Comparison of ENCODE assay signal across 18 cellular contexts in genomic region chr3:40869013-40869412, GRCh38.
"Had no signal": no experiment of that assay in that cellular context is flagged by ENCODE, and none has a peak within 500 bp of the region (broad histone marks: within the 10 kb centered on the region; RNA-seq: fewer than 3 reads in every experiment).

No MANE protein-coding gene starts in this region.

- ATAC-seq: effector memory CD8-positive, alpha-beta T cell; foreskin keratinocyte; left colon; natural killer cell; psoas muscle; right lobe of liver; stimulated activated effector memory CD8-positive, alpha-beta T cell treated with anti-CD3 and anti-CD28 coated beads, Interleukin-12 subunit alpha, Interleukin-12 subunit beta, amount 100 ng/mL, for 72 hours; stimulated activated naive CD8-positive, alpha-beta T cell treated with anti-CD3 and anti-CD28 coated beads, Interleukin-15, Interleukin-2, amounts not matched to agents 100 U/mL and 50 U/mL, for 24 hours had no signal

- H3K4me1 ChIP-seq: foreskin keratinocyte, psoas muscle, right lobe of liver had no signal

- H3K27me3 ChIP-seq: esophagus squamous epithelium, hepatocyte, right lobe of liver, suprapubic skin, tibial artery had no signal

- H3K9me3 Mint-ChIP-seq: effector memory CD8-positive, alpha-beta T cell; natural killer cell; stimulated activated effector memory CD8-positive, alpha-beta T cell treated with anti-CD3 and anti-CD28 coated beads, Interleukin-12 subunit alpha, Interleukin-12 subunit beta, amount 100 ng/mL, for 72 hours had no signal

- H3K27ac Mint-ChIP-seq: dendritic cell treated with granulocyte-macrophage colony-stimulating factor and Interleukin-4, amounts not matched to agents 40 ng/mL and 50 ng/mL, for 4 days; effector memory CD8-positive, alpha-beta T cell; natural killer cell; stimulated activated effector memory CD8-positive, alpha-beta T cell treated with anti-CD3 and anti-CD28 coated beads, Interleukin-12 subunit alpha, Interleukin-12 subunit beta, amount 100 ng/mL, for 72 hours had no signal

- H3K36me3 Mint-ChIP-seq: natural killer cell; stimulated activated effector memory CD8-positive, alpha-beta T cell treated with anti-CD3 and anti-CD28 coated beads, Interleukin-12 subunit alpha, Interleukin-12 subunit beta, amount 100 ng/mL, for 72 hours had no signal

- H3K9me3 ChIP-seq: esophagus squamous epithelium, psoas muscle, right lobe of liver, suprapubic skin, tibial artery had no signal

- H3K4me2 ChIP-seq: hepatocyte had no signal

- H3K4me3 Mint-ChIP-seq: dendritic cell treated with granulocyte-macrophage colony-stimulating factor and Interleukin-4, amounts not matched to agents 40 ng/mL and 50 ng/mL, for 4 days; effector memory CD8-positive, alpha-beta T cell; natural killer cell; stimulated activated effector memory CD8-positive, alpha-beta T cell treated with anti-CD3 and anti-CD28 coated beads, Interleukin-12 subunit alpha, Interleukin-12 subunit beta, amount 100 ng/mL, for 72 hours had no signal

- H3K79me2 ChIP-seq: hepatocyte had no signal

- H3K4me1 Mint-ChIP-seq: natural killer cell; stimulated activated effector memory CD8-positive, alpha-beta T cell treated with anti-CD3 and anti-CD28 coated beads, Interleukin-12 subunit alpha, Interleukin-12 subunit beta, amount 100 ng/mL, for 72 hours had no signal

- DNase-seq: cerebellar nuclear complex; effector memory CD8-positive, alpha-beta T cell; esophagus squamous epithelium; foreskin keratinocyte; left colon; mammary epithelial cell; natural killer cell; psoas muscle; retina; right lobe of liver; stimulated activated CD4-positive, alpha-beta T cell treated with anti-CD3 and anti-CD28 coated beads, Interleukin-4, amount 100 ng/mL, for 1 hour; stimulated activated CD8-positive, alpha-beta memory T cell treated with anti-CD3 and anti-CD28 coated beads, Interleukin-4, amount 100 ng/mL, for 48 hours; stimulated activated naive CD8-positive, alpha-beta T cell treated with anti-CD3 and anti-CD28 coated beads, Interleukin-15, Interleukin-2, amounts not matched to agents 100 U/mL and 50 U/mL, for 24 hours; tibial artery had no signal

- H3K4me3 ChIP-seq: esophagus squamous epithelium, hepatocyte, psoas muscle, right lobe of liver, suprapubic skin, tibial artery had no signal

- H3K27ac ChIP-seq: esophagus squamous epithelium, foreskin keratinocyte, hepatocyte, psoas muscle, right lobe of liver, suprapubic skin, tibial artery had no signal

- H3K36me3 ChIP-seq: esophagus squamous epithelium, right lobe of liver, suprapubic skin, tibial artery had no signal

- H3K27me3 Mint-ChIP-seq: dendritic cell treated with granulocyte-macrophage colony-stimulating factor and Interleukin-4, amounts not matched to agents 40 ng/mL and 50 ng/mL, for 4 days had no signal

- H2AFZ ChIP-seq: hepatocyte had no signal
